Comparison of ENCODE assay signal across 8 cellular contexts in the genomic region with DNA sequence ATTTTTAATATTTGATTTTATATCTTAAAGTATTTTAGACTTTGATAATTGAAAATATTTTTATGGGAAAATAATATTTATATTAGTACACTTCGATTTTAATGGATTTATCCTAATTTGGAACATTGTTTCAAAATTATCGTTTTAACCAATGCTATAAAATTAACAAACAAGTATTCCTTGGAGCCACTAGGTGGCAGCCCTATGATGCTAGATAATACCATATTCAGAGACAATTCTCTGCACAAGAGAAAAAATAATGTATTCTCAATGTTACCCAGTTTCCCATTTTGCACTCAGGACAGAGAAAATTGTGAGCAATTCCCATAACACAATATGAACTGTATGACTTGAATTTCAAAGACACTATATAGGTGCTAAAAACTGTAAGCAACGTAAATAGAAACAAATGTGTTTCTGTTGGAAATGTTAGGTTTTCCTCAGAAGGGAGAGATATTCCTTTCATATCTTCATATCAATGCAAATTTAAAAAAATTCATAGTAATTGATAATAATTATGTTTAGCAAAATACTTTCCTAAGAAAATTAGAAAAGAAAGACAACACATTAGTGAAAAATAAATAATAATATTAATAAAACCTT.
DNase-seq lines count a peak whose midpoint lies in the region; ATAC-seq and TF ChIP-seq lines count a peak whose summit lies in the region.

No MANE protein-coding gene starts in this region.

- H3K9me3 Mint-ChIP-seq in chondrocyte (ENCODE audit: low read depth), result no peaks in the 10 kb centered on the region
- peaks cover 0 to 5% (median 0%) of the 10 kb centered on the region in 11 donors for H3K9me3 Mint-ChIP-seq in naive thymus-derived CD4-positive, alpha-beta T cell

- no peaks in the 10 kb centered on the region for H3K27me3 ChIP-seq in naive thymus-derived CD4-positive, alpha-beta T cell (ENCODE audit: control insufficient read depth in 2 of 2, insufficient read depth in 2 of 2, low read length in 2 of 2)
- H3K27me3 ChIP-seq in vagina, result no peaks in the 10 kb centered on the region

- H3K9me3 ChIP-seq in naive thymus-derived CD4-positive, alpha-beta T cell (ENCODE audit: control insufficient read depth in 2 of 3, low read length in 3 of 3), result no peaks in the 10 kb centered on the region
- H3K9me3 ChIP-seq in vagina, result no peaks in the 10 kb centered on the region

- H3K27me3 Mint-ChIP-seq in chondrocyte (ENCODE audit: low read depth), result peaks cover 2% of the 10 kb centered on the region
- no peaks in the 10 kb centered on the region for H3K27me3 Mint-ChIP-seq in naive thymus-derived CD4-positive, alpha-beta T cell

- no peak for TF ChIP-seq POLR2A in vagina (IDR thresholded peaks at IDR 0.05)

- TF ChIP-seq CTCF in GM10248 (IDR thresholded peaks at IDR 0.05; ENCODE audit: control extremely low read depth, extremely low read depth, low read depth, missing control alignments), result peak; percentile 47
- peak; percentile 96 for TF ChIP-seq CTCF in chondrocyte (IDR thresholded peaks at IDR 0.05)
- TF ChIP-seq CTCF in vagina (IDR thresholded peaks at IDR 0.05), result peak in 1 of 3 experiments; percentile 39

- peaks cover 6% of the 10 kb centered on the region for H3K4me1 Mint-ChIP-seq in chondrocyte (ENCODE audit: low read depth)
- no peaks in the 10 kb centered on the region for H3K4me1 Mint-ChIP-seq in naive thymus-derived CD4-positive, alpha-beta T cell

- no peaks in the 10 kb centered on the region for H3K4me1 ChIP-seq in naive thymus-derived CD4-positive, alpha-beta T cell (ENCODE audit: control insufficient read depth in 2 of 2, insufficient read depth in 2 of 2, low read length in 2 of 2)
- H3K4me1 ChIP-seq in vagina, result no peaks in the 10 kb centered on the region

- H3K4me3 Mint-ChIP-seq in chondrocyte (ENCODE audit: unreplicated experiment), result no peak overlapping the region
- no peak overlapping the region for H3K4me3 Mint-ChIP-seq in naive thymus-derived CD4-positive, alpha-beta T cell

- CTCF ChIA-PET in GM10248 (lab: Yijun Ruan, JAX), result interaction anchor here (0.8 to 1.2 kb wide), 2 partner anchors 99 to 250 kb away, joined by 3 read pairs; no protein-coding TSS in a partner anchor
- CTCF ChIA-PET in naive thymus-derived CD4-positive, alpha-beta T cell (lab: Charles Lee), result no interaction called here

- no peaks in the 10 kb centered on the region for H3K36me3 Mint-ChIP-seq in chondrocyte (ENCODE audit: low read depth)
- no peaks in the 10 kb centered on the region for H3K36me3 Mint-ChIP-seq in naive thymus-derived CD4-positive, alpha-beta T cell

- POLR2A ChIA-PET in GM10248 (lab: Yijun Ruan, JAX), result no interaction called here
- POLR2A ChIA-PET in naive thymus-derived CD4-positive, alpha-beta T cell (lab: Charles Lee), result no interaction called here

- H3K27ac ChIP-seq in naive thymus-derived CD4-positive, alpha-beta T cell (ENCODE audit: low read depth, low read length), result no peak overlapping the region
- H3K27ac ChIP-seq in vagina, result no peak overlapping the region

- intact Hi-C loops in naive thymus-derived CD4-positive, alpha-beta T cell (cut with micrococcal nuclease), result loop anchor here in 1 of 2 donors (1.0 kb wide), 1 partner anchor 245 kb away; no protein-coding TSS in a partner anchor
- intact Hi-C loops in vagina (cut with DNase I), result no loop called here

- DNase-seq in GM10248 (ENCODE audit: extremely low spot score) (peak; percentile 8), NCI-H82 treated with DMSO at 0.1 percent for 48 hours (lab: John Stamatoyannopoulos, UW; ENCODE audit: unreplicated experiment) (peak; percentile 35), chondrocyte (ENCODE audit: low spot score) (no peak), middle frontal gyrus (ENCODE audit: extremely low spot score, low spot score) (peak; percentile 17), vagina (ENCODE audit: extremely low spot score in 2 of 2) (no peak)
- no peak for DNase-seq in naive thymus-derived CD4-positive, alpha-beta T cell

- ATAC-seq in HG02938 (IDR thresholded peaks at IDR 0.05; ENCODE audit: unreplicated experiment) (peak; percentile 75), HG03045 (IDR thresholded peaks at IDR 0.05; ENCODE audit: unreplicated experiment) (no peak)
- ATAC-seq in naive thymus-derived CD4-positive, alpha-beta T cell, result no peak

- no peak overlapping the region for H3K27ac Mint-ChIP-seq in chondrocyte (ENCODE audit: unreplicated experiment)
- no peak overlapping the region for H3K27ac Mint-ChIP-seq in naive thymus-derived CD4-positive, alpha-beta T cell

- H3K36me3 ChIP-seq in naive thymus-derived CD4-positive, alpha-beta T cell (ENCODE audit: control insufficient read depth in 2 of 3, insufficient read depth in 3 of 3, low read length in 3 of 3), result no peaks in the 10 kb centered on the region
- no peaks in the 10 kb centered on the region for H3K36me3 ChIP-seq in vagina

- H3K4me3 ChIP-seq in naive thymus-derived CD4-positive, alpha-beta T cell (ENCODE audit: low read length), result no peak overlapping the region
- no peak overlapping the region for H3K4me3 ChIP-seq in vagina

Comparison
In these comparisons a context has a peak if more than half of its experiments do, and no peak if none do; other contexts are left out.
1. DNase-seq: peak in GM10248 (single experiment), NCI-H82 treated with DMSO at 0.1 percent for 48 hours (single experiment) and middle frontal gyrus (single experiment); none in chondrocyte (single experiment), naive thymus-derived CD4-positive, alpha-beta T cell (0 of 9) and vagina (0 of 2).